ENCODE assay signal across 8 cellular contexts in genomic region chr10:119301397-119301796, GRCh38.
DNase-seq lines count a peak whose midpoint lies in the region; ATAC-seq and TF ChIP-seq lines count a peak whose summit lies in the region.

No MANE protein-coding gene starts in this region.

- TF ChIP-seq POLR2A in gastroesophageal sphincter (IDR thresholded peaks at IDR 0.05): no peak

- POLR2A ChIA-PET in HEK293T (lab: Yijun Ruan, JAX): no interaction called here

- H3K4me3 ChIP-seq in gastroesophageal sphincter: no peak overlapping the region

- peaks cover 0 to 91% (median 49%) of the 10 kb centered on the region in 3 donors for H3K4me1 ChIP-seq in gastroesophageal sphincter

- H3K27ac ChIP-seq in gastroesophageal sphincter: peak overlapping the region in 3 of 4 donors; percentile 62 to 69 (median 68)

- ATAC-seq in GM21717 (IDR thresholded peaks at IDR 0.05; ENCODE audit: unreplicated experiment) (peak; percentile 30), gastroesophageal sphincter (peak; percentile 24), GM18870 (IDR thresholded peaks at IDR 0.05; ENCODE audit: unreplicated experiment) (no peak)

- TF ChIP-seq EP300 in gastroesophageal sphincter (IDR thresholded peaks at IDR 0.05): no peak

- CTCF ChIA-PET in HEK293T (lab: Yijun Ruan, JAX): no interaction called here

- peaks cover 0 to 11% (median 0%) of the 10 kb centered on the region in 3 donors for H3K9me3 ChIP-seq in gastroesophageal sphincter

- no peaks in the 10 kb centered on the region for H3K27me3 ChIP-seq in gastroesophageal sphincter

- 50 to 56% methylated on average over 2 to 6 of the region's 8 CpGs for WGBS in gastroesophageal sphincter (ENCODE audit: low coverage in 1 of 2), 2 donors

- DNase-seq in activated CD8-positive, alpha-beta memory T cell treated with anti-CD3 and anti-CD28 coated beads for 24 hours: peak; percentile 82
- peak; percentile 22 for DNase-seq in stimulated activated CD8-positive, alpha-beta memory T cell treated with anti-CD3 and anti-CD28 coated beads, Interleukin-15, amount 100 ng/mL, for 24 hours (ENCODE audit: low read depth)
- DNase-seq in HEK293T (ENCODE audit: extremely low spot score) (no peak), NCI-H1436 (lab: John Stamatoyannopoulos, UW) (no peak), hippocampal formation (lab: John Stamatoyannopoulos, UW) (no peak)

- H3K36me3 ChIP-seq in gastroesophageal sphincter: no peaks in the 10 kb centered on the region

- no peak for TF ChIP-seq CTCF in gastroesophageal sphincter (IDR thresholded peaks at IDR 0.05)

TF ChIP-seq in HEK293T, 16 proteins besides CTCF, POLR2A, EP300 and RAD21:
- TF ChIP-seq ZNF384 (IDR thresholded peaks at IDR 0.05): no peak
- no peak for TF ChIP-seq CTBP1 (IDR thresholded peaks at IDR 0.05; ENCODE audit: borderline replicate concordance)
- no peak for TF ChIP-seq SP1 (IDR thresholded peaks at IDR 0.05)
- no peak for TF ChIP-seq FOXA1 (IDR thresholded peaks at IDR 0.05)
- no peak for TF ChIP-seq TARDBP (IDR thresholded peaks at IDR 0.05)
- TF ChIP-seq ELF4 (IDR thresholded peaks at IDR 0.05): no peak
- no peak for TF ChIP-seq HDGF (IDR thresholded peaks at IDR 0.05; ENCODE audit: borderline replicate concordance)
- no peak for TF ChIP-seq BHLHE40 (IDR thresholded peaks at IDR 0.05; ENCODE audit: borderline replicate concordance)
- no peak for TF ChIP-seq LEF1 (IDR thresholded peaks at IDR 0.05; ENCODE audit: borderline replicate concordance)
- TF ChIP-seq ARNT (IDR thresholded peaks at IDR 0.05): no peak
- no peak for TF ChIP-seq SUZ12 (IDR thresholded peaks at IDR 0.05)
- no peak for TF ChIP-seq PKNOX1 (IDR thresholded peaks at IDR 0.05)
- TF ChIP-seq NFRKB (IDR thresholded peaks at IDR 0.05): no peak

Comparison
In these comparisons a context has a peak if more than half of its experiments do, and no peak if none do; other contexts are left out.
1. DNase-seq: peak in activated CD8-positive, alpha-beta memory T cell treated with anti-CD3 and anti-CD28 coated beads for 24 hours (single experiment) and stimulated activated CD8-positive, alpha-beta memory T cell treated with anti-CD3 and anti-CD28 coated beads, Interleukin-15, amount 100 ng/mL, for 24 hours (single experiment); none in HEK293T (single experiment), NCI-H1436 (single experiment) and hippocampal formation (0 of 2).